Comparison of ENCODE assay signal across 8 cellular contexts in genomic region chr7:15481127-15481526, GRCh38.
"Had no signal": no experiment of that assay in that cellular context is flagged by ENCODE, and none has a peak within 500 bp of the region (broad histone marks: within the 10 kb centered on the region; RNA-seq: fewer than 3 reads in every experiment).

No MANE protein-coding gene starts in this region.

- H3K4me3 ChIP-seq: HAP-1, K562 had no signal

- ATAC-seq: HCT116, K562 had no signal

- DNase-seq: GOT3, H7, HFFc6, IMR-90 had no signal

- H3K4me3 Mint-ChIP-seq: HFFc6 had no signal

- H3K9me3 Mint-ChIP-seq: HFFc6 had no signal

- H3K36me3 ChIP-seq: HAP-1 had no signal

- FAIRE-seq: HTR-8/SVneo, K562 had no signal

- H3K27ac Mint-ChIP-seq: HFFc6 had no signal

- H3K4me1 ChIP-seq: HAP-1 had no signal

- H3K9me3 ChIP-seq: HAP-1 had no signal
